In genomic region chr1:204073837-204074273, GRCh38 we compare ENCODE assay signal across 8 cellular contexts. TPM values are rescaled to one million over a fixed set of nuclear protein-coding genes. Genes with fewer than 3 reads are reported as not detected.
DNase-seq lines count a peak whose midpoint lies in the region; ATAC-seq, FAIRE-seq and TF ChIP-seq lines count a peak whose summit lies in the region.

No MANE protein-coding gene starts in this region.

- H3K36me3 Mint-ChIP-seq in stimulated activated naive B cell treated with anti-CD40 and anti-IgM and Interleukin-4, amounts not matched to agents 10 μg/mL and 1 μg/mL and 100 μg/mL, for 72 hours, result no peaks in the 10 kb centered on the region

- H3K36me3 ChIP-seq in GM12878 (ENCODE audit: control insufficient read depth in 2 of 2, insufficient read depth in 2 of 2, low read length in 1 of 2), result no peaks in the 10 kb centered on the region

- H3K4me3 Mint-ChIP-seq in stimulated activated naive B cell treated with anti-CD40 and anti-IgM and Interleukin-4, amounts not matched to agents 10 μg/mL and 1 μg/mL and 100 μg/mL, for 72 hours, result peak overlapping the region; percentile 77 to 82

- H3K27ac ChIP-seq in GM12878 (ENCODE audit: control insufficient read depth, insufficient read depth), result no peak overlapping the region

- no peak overlapping the region for H3K27ac Mint-ChIP-seq in stimulated activated naive B cell treated with anti-CD40 and anti-IgM and Interleukin-4, amounts not matched to agents 10 μg/mL and 1 μg/mL and 100 μg/mL, for 72 hours

- no peaks in the 10 kb centered on the region for H3K9me3 ChIP-seq in GM12878 (replicated peaks; ENCODE audit: control insufficient read depth, insufficient read depth, low read length)

- WGBS in GM12878 (ENCODE audit: insufficient coverage, insufficient replicate concordance, low lambda C conversion rate, missing lambda C conversion rate), result 16% methylated on average over 38 of the region's 39 CpGs

- H3K9me3 Mint-ChIP-seq in stimulated activated naive B cell treated with anti-CD40 and anti-IgM and Interleukin-4, amounts not matched to agents 10 μg/mL and 1 μg/mL and 100 μg/mL, for 72 hours, result no peaks in the 10 kb centered on the region

- BruUV-seq in GM12878 (replicated peaks; lab: Mats Ljungman, UMichigan), result no TSS peak

- RAD21 ChIA-PET in GM12878 (lab: Charles Lee; ENCODE audit: unreplicated experiment), result interaction anchor here (1.1 kb wide), 1 partner anchor 12 kb away, joined by 3 read pairs; no protein-coding TSS in a partner anchor

- no peak for FAIRE-seq in GM12878 (lab: Jason Lieb, UNC)

- no peak overlapping the region for H3K9ac ChIP-seq in GM12878 (ENCODE audit: control insufficient read depth, insufficient read depth, low read length)

- H3K4me2 ChIP-seq in GM12878 (ENCODE audit: control insufficient read depth, insufficient read depth), result no peak overlapping the region

- in situ Hi-C loops in GM12878 (cut with MboI), result no loop called here

- no peaks in the 10 kb centered on the region for H4K20me1 ChIP-seq in GM12878 (ENCODE audit: control insufficient read depth, insufficient read depth)

- no peaks in the 10 kb centered on the region; the same call in 1 of the 2 replicates for H3K4me1 ChIP-seq in GM12878 (ENCODE audit: control insufficient read depth, insufficient read depth, low read length)

- no peaks in the 10 kb centered on the region for H3K79me2 ChIP-seq in GM12878 (ENCODE audit: control insufficient read depth, insufficient read depth, low read length)

- no peak for TF ChIP-seq EP300 in GM12878 (IDR thresholded peaks at IDR 0.05; ENCODE audit: borderline replicate concordance in 1 of 2, control insufficient read depth in 1 of 2, low read depth in 2 of 2, low read length in 2 of 2)

- TF ChIP-seq POLR2A in GM12878 (IDR thresholded peaks at IDR 0.05; ENCODE audit: low read depth, low read length), result no peak

- H3K4me3 ChIP-seq in GM12878, result no peak overlapping the region

- no peak for TF ChIP-seq CTCF in GM12878 (IDR thresholded peaks at IDR 0.05 in 2 of 3, conservative IDR thresholded peaks at IDR 0.05 in 1 of 3; ENCODE audit: control insufficient read depth in 2 of 3, extremely low read depth in 1 of 3, insufficient read depth in 1 of 3, low read depth in 3 of 3, low read length in 3 of 3)

- intact Hi-C loops in GM12878 (cut with micrococcal nuclease; ENCODE audit: unreplicated experiment), result no loop called here

- H3K27me3 ChIP-seq in GM12878 (replicated peaks in 1 of 2; ENCODE audit: control insufficient read depth in 2 of 2, insufficient read depth in 2 of 2, low read length in 1 of 2), result peaks cover 16 to 19% of the 10 kb centered on the region in 2 experiments

- H2AFZ ChIP-seq in GM12878 (ENCODE audit: control insufficient read depth, low read depth, low read length), result no peak overlapping the region

- DNase-seq in stimulated activated CD4-positive, alpha-beta T cell treated with anti-CD3 and anti-CD28 coated beads, Interleukin-15, amount 100 ng/mL, for 24 hours, result peak; percentile 14
- DNase-seq in stimulated activated CD4-positive, alpha-beta T cell treated with anti-CD3 and anti-CD28 coated beads, Interleukin-1b, Interleukin-23, amount 100 ng/mL, for 48 hours, result no peak
- no peak for DNase-seq in GM12878 (ENCODE audit: low read depth, low spot score)
- peak; percentile 27 for DNase-seq in kidney tubule cell (ENCODE audit: low spot score)
- no peak for DNase-seq in stimulated activated naive B cell treated with anti-CD40 and anti-IgM and Interleukin-4, amounts not matched to agents 10 μg/mL and 1 μg/mL and 100 μg/mL, for 72 hours
- DNase-seq in NCI-H510A treated with DMSO at 0.1 percent for 48 hours (lab: John Stamatoyannopoulos, UW), result no peak

- POLR2A ChIA-PET in GM12878 (lab: Charles Lee), result no interaction called here

- ATAC-seq in GM12878 (no peak), HG02981 (IDR thresholded peaks at IDR 0.05; ENCODE audit: unreplicated experiment) (no peak), HG02759 (IDR thresholded peaks at IDR 0.05; ENCODE audit: unreplicated experiment) (no peak)
- peak in 1 of 2 donors; percentile 3 for ATAC-seq in stimulated activated naive B cell treated with anti-CD40 and anti-IgM and Interleukin-4, amounts not matched to agents 10 μg/mL and 1 μg/mL and 100 μg/mL, for 72 hours (replicated peaks)

- peaks cover 65 to 87% of the 10 kb centered on the region in 2 donors for H3K27me3 Mint-ChIP-seq in stimulated activated naive B cell treated with anti-CD40 and anti-IgM and Interleukin-4, amounts not matched to agents 10 μg/mL and 1 μg/mL and 100 μg/mL, for 72 hours

- SMC1A ChIA-PET in GM12878 (lab: Charles Lee; ENCODE audit: uncharacterized antibody, unreplicated experiment), result no interaction called here

- CTCF ChIA-PET in GM12878 (lab: Yijun Ruan, JAX), result interaction anchor here (0.6 kb wide), 1 partner anchor 125 kb away, joined by 3 read pairs; no protein-coding TSS in a partner anchor

- H3K4me1 Mint-ChIP-seq in stimulated activated naive B cell treated with anti-CD40 and anti-IgM and Interleukin-4, amounts not matched to agents 10 μg/mL and 1 μg/mL and 100 μg/mL, for 72 hours, result peaks cover 15 to 24% of the 10 kb centered on the region in 2 donors

- TF ChIP-seq RAD21 in GM12878 (IDR thresholded peaks at IDR 0.05; ENCODE audit: insufficient read depth, low read depth, low read length), result no peak

TF ChIP-seq in GM12878, 131 proteins besides CTCF, POLR2A, EP300 and RAD21:
- TF ChIP-seq ZNF217 (IDR thresholded peaks at IDR 0.05) (no peak), HDAC6 (IDR thresholded peaks at IDR 0.05; ENCODE audit: unreplicated experiment) (peak; percentile 34), STAT1 (conservative IDR thresholded peaks at IDR 0.05) (no peak), JUNB (IDR thresholded peaks at IDR 0.05) (no peak)

RNA-seq across cellular contexts. Expression of gene SOX13, which starts 0.9 kb away (rescaled TPM):
- total RNA-seq in GM12878 (2013; cell fraction: nucleolus; rRNA removed), result 0.13 and 0.17 TPM in 2 replicates
- total RNA-seq in GM12878 (2014; rRNA removed) (not detected in 2 replicates), GM12878 (2014; rRNA removed; fragmentation: Illumina TruSeq; extraction: Trizol) (not detected in 2 replicates), GM12878 (2021) (0.27 and 0.31 TPM in 2 replicates)
- not detected for polyA plus RNA-seq in GM12878 (2011; ENCODE audit: low read depth)
- polyA plus RNA-seq in GM12878 (2011; rRNA removed) (0.10 and 0.11 TPM in 2 replicates), GM12878 (2014; fragmentation: Illumina TruSeq; extraction: Trizol) (not detected in 2 replicates), GM12878 (2014; fragmentation: Nextera tagmentation; extraction: Ambion mirVana) (not detected), GM12878 (2014; rRNA removed) (not detected in 2 replicates), GM12878 (2016; fragmentation: Nextera tagmentation; extraction: Ambion mirVana) (under 1 TPM in 1 of 2 experiments, not detected in 1; 0.04 TPM)
- polyA plus RNA-seq in GM12878 (2011; cell fraction: cytosol; rRNA removed), result 0.05 and 0.07 TPM in 2 replicates
- polyA plus RNA-seq in GM12878 (2011; cell fraction: nucleus; rRNA removed), result 0.15 and 0.54 TPM in 2 replicates
- polyA plus RNA-seq in GM12878 (2012), result 0.08 and 0.13 TPM in 2 replicates
- 0.10 and 0.15 TPM in 2 replicates for polyA minus RNA-seq in GM12878 (2011; rRNA and poly(A)+ RNA removed)
- 0.83 and 0.94 TPM in 2 replicates for polyA minus RNA-seq in GM12878 (2011; cell fraction: cytosol; rRNA and poly(A)+ RNA removed)
- polyA minus RNA-seq in GM12878 (2011; cell fraction: nucleus; rRNA and poly(A)+ RNA removed), result 0.24 TPM in 1 of 2 replicates, not detected in the other

Comparison
In these comparisons a context has a peak if more than half of its experiments do, and no peak if none do; other contexts are left out.
1. DNase-seq: peak in stimulated activated CD4-positive, alpha-beta T cell treated with anti-CD3 and anti-CD28 coated beads, Interleukin-15, amount 100 ng/mL, for 24 hours (single experiment) and kidney tubule cell (single experiment); none in stimulated activated CD4-positive, alpha-beta T cell treated with anti-CD3 and anti-CD28 coated beads, Interleukin-1b, Interleukin-23, amount 100 ng/mL, for 48 hours (single experiment), GM12878 (single experiment), stimulated activated naive B cell treated with anti-CD40 and anti-IgM and Interleukin-4, amounts not matched to agents 10 μg/mL and 1 μg/mL and 100 μg/mL, for 72 hours (single experiment) and NCI-H510A treated with DMSO at 0.1 percent for 48 hours (single experiment).